In the genomic region with DNA sequence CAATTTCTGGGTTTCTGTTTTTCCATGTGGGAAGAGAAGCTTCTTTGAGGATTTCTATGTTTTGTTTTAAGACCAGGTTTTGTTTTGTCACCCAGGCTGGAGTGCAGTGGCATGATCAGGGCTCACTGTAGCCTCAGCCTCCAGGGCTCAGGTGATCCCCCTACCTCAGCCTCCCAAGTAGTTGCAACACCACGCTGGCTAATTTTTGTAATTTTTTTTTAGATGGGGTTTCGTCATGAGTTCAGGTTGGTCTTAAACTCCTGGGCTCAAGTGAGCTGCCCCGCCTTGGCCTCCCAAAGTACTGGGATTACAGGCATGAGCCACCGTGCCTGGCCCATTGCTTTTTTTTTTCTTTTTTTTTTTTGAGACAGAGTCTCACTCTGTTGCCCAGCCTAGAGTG, we compare ENCODE assay signal across 6 cellular contexts.
"Had no signal": no experiment of that assay in that cellular context is flagged by ENCODE, and none has a peak within 500 bp of the region (broad histone marks: within the 10 kb centered on the region; RNA-seq: fewer than 3 reads in every experiment).

No MANE protein-coding gene starts in this region.

- H3K27ac ChIP-seq: HL-60 had no signal

- H3K36me3 Mint-ChIP-seq: IgD-negative memory B cell had no signal

- H3K4me3 Mint-ChIP-seq: IgD-negative memory B cell had no signal

- H3K27me3 Mint-ChIP-seq: IgD-negative memory B cell had no signal

- H3K27ac Mint-ChIP-seq: IgD-negative memory B cell had no signal

- H3K4me3 ChIP-seq: K562 had no signal

- H3K9me3 Mint-ChIP-seq: IgD-negative memory B cell had no signal

- DNase-seq: IMR-90, KBM-7 had no signal

- ATAC-seq: HepG2, K562 had no signal

- H3K4me1 Mint-ChIP-seq: IgD-negative memory B cell had no signal
